8 cellular contexts compared by ENCODE assay signal in genomic region chr19:33797821-33798633, GRCh38. TPM values are rescaled to one million over a fixed set of nuclear protein-coding genes. Genes with fewer than 3 reads are reported as not detected.
DNase-seq lines count a peak whose midpoint lies in the region; ATAC-seq and TF ChIP-seq lines count a peak whose summit lies in the region.

No MANE protein-coding gene starts in this region.

- no peak overlapping the region for H4K5ac ChIP-seq in mesendoderm (ENCODE audit: low read length)

- POLR2A ChIA-PET in HEK293 (lab: Yijun Ruan, JAX): interaction anchor here (1.2 to 2.6 kb wide), 5 partner anchors 20 to 561 kb away, joined by 6 to 16 read pairs (median 12); no protein-coding TSS in a partner anchor
- POLR2A ChIA-PET in RWPE1 (lab: Yijun Ruan, JAX; ENCODE audit: low non-redundant PET): interaction anchor here (1.3 kb wide), 1 partner anchor 22 kb away, joined by 3 read pairs; no protein-coding TSS in a partner anchor

- H3K27ac ChIP-seq in HEK293 (ENCODE audit: extremely low read depth, low read depth, low read length) (peak overlapping the region; percentile 100), RWPE1 (peak overlapping the region; percentile 97), mesendoderm (ENCODE audit: low read depth, low read length) (peak overlapping the region; percentile 96), upper lobe of right lung (peak overlapping the region; percentile 92)

- peak overlapping the region; percentile 91 for H3K4me2 ChIP-seq in mesendoderm (ENCODE audit: low read length)

- peaks cover 18% of the 10 kb centered on the region for H3K4me1 ChIP-seq in HEK293 (ENCODE audit: control insufficient read depth, insufficient read depth, low read length)
- peaks cover 7% of the 10 kb centered on the region for H3K4me1 ChIP-seq in mesendoderm (ENCODE audit: control insufficient read depth, low read depth, low read length)
- H3K4me1 ChIP-seq in upper lobe of right lung: peaks cover 14% of the 10 kb centered on the region

- H3K9me3 ChIP-seq in HEK293 (ENCODE audit: control insufficient read depth, insufficient read depth, low read depth, low read length) (no peaks in the 10 kb centered on the region), upper lobe of right lung (no peaks in the 10 kb centered on the region)

- H2AK5ac ChIP-seq in mesendoderm (ENCODE audit: low read length): no peak overlapping the region

- H2BK5ac ChIP-seq in mesendoderm (ENCODE audit: low read length): peak overlapping the region; percentile 55

- H3K27ac Mint-ChIP-seq in effector memory CD8-positive, alpha-beta T cell: no peak overlapping the region

- peak overlapping the region; percentile 57 to 67 for H3K4me3 Mint-ChIP-seq in effector memory CD8-positive, alpha-beta T cell

- H3K56ac ChIP-seq in mesendoderm (ENCODE audit: low read length): peak overlapping the region; percentile 95

- H3K79me1 ChIP-seq in mesendoderm (ENCODE audit: low read length): peaks cover 19% of the 10 kb centered on the region

- peak overlapping the region; percentile 15 for H3K23ac ChIP-seq in mesendoderm (ENCODE audit: low read length)

- no peak overlapping the region for H2BK120ac ChIP-seq in mesendoderm (ENCODE audit: low read depth, low read length)

- peak overlapping the region; percentile 99 for H3K9ac ChIP-seq in mesendoderm (ENCODE audit: low read length)

- CTCF ChIA-PET in HEK293 (lab: Yijun Ruan, JAX): interaction anchor here (0.6 to 9.5 kb wide), 7 partner anchors 16 to 523 kb away, joined by 3 to 171 read pairs (median 7); no protein-coding TSS in a partner anchor
- CTCF ChIA-PET in RWPE1 (lab: Yijun Ruan, JAX): interaction anchor here (0.5 to 2.3 kb wide), 6 partner anchors 20 to 200 kb away, joined by 3 to 14 read pairs (median 4); no protein-coding TSS in a partner anchor

- no peak for TF ChIP-seq CTCF in HEK293 (tag by site-specific recombination; IDR thresholded peaks at IDR 0.05)
- no peak for TF ChIP-seq CTCF in RWPE1 (conservative IDR thresholded peaks at IDR 0.05; ENCODE audit: low read depth)
- no peak for TF ChIP-seq CTCF in upper lobe of right lung (IDR thresholded peaks at IDR 0.05)

- no peak overlapping the region for H2BK15ac ChIP-seq in mesendoderm (replicated peaks; ENCODE audit: low read depth)

- peak overlapping the region; percentile 65 for H3K4ac ChIP-seq in mesendoderm (ENCODE audit: low read depth, low read length)

- no peak for DNase-seq in RWPE1 (ENCODE audit: low spot score)
- DNase-seq in effector memory CD8-positive, alpha-beta T cell: no peak
- DNase-seq in mesendoderm: peak; percentile 77
- DNase-seq in upper lobe of right lung: no peak
- DNase-seq in SHP77 (lab: John Stamatoyannopoulos, UW): no peak

- H3K36me3 ChIP-seq in HEK293 (ENCODE audit: control insufficient read depth in 2 of 2, insufficient read depth in 1 of 2, low read length in 2 of 2) (peaks cover 19 to 36% of the 10 kb centered on the region in 2 experiments; a peak in 2 of 3 replicates), mesendoderm (ENCODE audit: control insufficient read depth, insufficient read depth, low read length) (peaks cover 3% of the 10 kb centered on the region), upper lobe of right lung (peaks cover 9% of the 10 kb centered on the region)

- H4K8ac ChIP-seq in mesendoderm (ENCODE audit: low read depth, low read length): no peak overlapping the region

- H3K27me3 ChIP-seq in mesendoderm (ENCODE audit: insufficient read depth, low read length, poor library complexity): no peaks in the 10 kb centered on the region
- no peaks in the 10 kb centered on the region for H3K27me3 ChIP-seq in upper lobe of right lung

- no CpG with 5 or more reads among the region's 61 CpGs for WGBS in mesendoderm (ENCODE audit: extremely low coverage, insufficient coverage, low lambda C conversion rate)

- H3K79me2 ChIP-seq in mesendoderm (ENCODE audit: control insufficient read depth, insufficient read depth, low read length): peaks cover 14% of the 10 kb centered on the region

- peak overlapping the region; percentile 63 for H3K4me3 ChIP-seq in HEK293 (ENCODE audit: low read depth, low read length)
- peak overlapping the region; percentile 87 for H3K4me3 ChIP-seq in mesendoderm (ENCODE audit: low read length)
- peak overlapping the region; percentile 70 for H3K4me3 ChIP-seq in upper lobe of right lung

- H3K18ac ChIP-seq in mesendoderm (ENCODE audit: low read length): peak overlapping the region; percentile 99

- H3K27me3 Mint-ChIP-seq in effector memory CD8-positive, alpha-beta T cell: peaks cover 30 to 38% of the 10 kb centered on the region in 2 donors

- peaks cover 0 to 3% of the 10 kb centered on the region in 2 donors for H3K4me1 Mint-ChIP-seq in effector memory CD8-positive, alpha-beta T cell (ENCODE audit: low read depth in 2 of 2)

- ATAC-seq in effector memory CD8-positive, alpha-beta T cell (replicated peaks): peak; percentile 28
- ATAC-seq in upper lobe of right lung: peak; percentile 10
- ATAC-seq in GM21381 (IDR thresholded peaks at IDR 0.05; ENCODE audit: unreplicated experiment): no peak
- ATAC-seq in HG03159 (IDR thresholded peaks at IDR 0.05; ENCODE audit: unreplicated experiment): no peak

- intact Hi-C loops in upper lobe of right lung (cut with DNase I): loop anchor here (10.0 kb wide), 1 partner anchor 97 kb away; no protein-coding TSS in a partner anchor

- no peaks in the 10 kb centered on the region for H3K9me3 Mint-ChIP-seq in effector memory CD8-positive, alpha-beta T cell

- H3K36me3 Mint-ChIP-seq in effector memory CD8-positive, alpha-beta T cell (ENCODE audit: insufficient read depth): peaks cover 9% of the 10 kb centered on the region

TF ChIP-seq in HEK293, 187 proteins besides CTCF, POLR2A, EP300 and RAD21 (continues in another document):
- peak; percentile 60; the same call in 1 of the 2 replicates for TF ChIP-seq ZNF692 (tag by site-specific recombination; IDR thresholded peaks at IDR 0.05)
- no peak for TF ChIP-seq ZBTB49 (tag by site-specific recombination; IDR thresholded peaks at IDR 0.05; ENCODE audit: low read depth)
- TF ChIP-seq ZNF202 (tag by site-specific recombination; IDR thresholded peaks at IDR 0.05; ENCODE audit: borderline replicate concordance): peak; percentile 41; the same call in 1 of the 2 replicates
- TF ChIP-seq TCF7L2 (IDR thresholded peaks at IDR 0.05; ENCODE audit: borderline replicate concordance, low read depth, low read length): no peak
- TF ChIP-seq KLF1 (tag by site-specific recombination; IDR thresholded peaks at IDR 0.05): peak; percentile 55; the same call in 1 of the 2 replicates
- TF ChIP-seq PATZ1 (tag by site-specific recombination; IDR thresholded peaks at IDR 0.05): no peak
- TF ChIP-seq GFI1B (tag by site-specific recombination; IDR thresholded peaks at IDR 0.05): 0 out of 2 replicates have a peak, but pooled peaks have one; percentile 17
- TF ChIP-seq KLF7 (tag by site-specific recombination; IDR thresholded peaks at IDR 0.05; ENCODE audit: borderline replicate concordance): 0 out of 2 replicates have a peak, but pooled peaks have one; percentile 38
- no peak for TF ChIP-seq ZNF426 (tag by site-specific recombination; IDR thresholded peaks at IDR 0.05)

RNA-seq across cellular contexts. Expression of gene KCTD15, which starts 1.4 kb away (rescaled TPM):
- 28.4 TPM for polyA plus RNA-seq in mesendoderm (2013, experiment 1 of 2)
- polyA plus RNA-seq in mesendoderm (2013, experiment 2 of 2): 28.6 TPM
- 48.7 TPM for total RNA-seq in upper lobe of right lung

Comparison
In these comparisons a context has a peak if more than half of its experiments do, and no peak if none do; other contexts are left out.
1. ATAC-seq: peak in effector memory CD8-positive, alpha-beta T cell (single experiment) and upper lobe of right lung (single experiment); none in GM21381 (single experiment) and HG03159 (single experiment).
2. Peak in every context shown above with its lines, with median percentiles within 50 percentile points of each other: H3K27ac ChIP-seq and H3K4me3 ChIP-seq.